9 cellular contexts compared by ENCODE assay signal in the genomic region with DNA sequence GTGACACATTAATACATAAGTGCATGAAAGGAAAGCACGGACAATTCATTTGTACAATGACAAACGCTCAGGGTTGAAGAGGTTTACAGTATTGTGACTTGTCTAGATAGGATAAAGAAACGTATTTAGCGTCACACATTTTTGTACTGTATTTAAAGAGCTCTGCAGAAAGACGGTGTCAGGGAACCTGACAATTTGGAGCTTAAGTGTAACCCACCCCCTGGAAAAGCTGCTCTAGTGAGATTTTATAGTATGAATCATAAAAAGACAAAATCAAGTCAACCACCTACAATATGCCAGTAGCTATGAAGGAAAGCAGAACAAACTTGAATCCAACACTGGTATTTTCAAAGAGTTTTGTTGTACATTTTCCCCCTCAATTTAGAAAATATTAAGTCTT. TPM values are rescaled to one million over a fixed set of nuclear protein-coding genes. Genes with fewer than 3 reads are reported as not detected.
DNase-seq lines count a peak whose midpoint lies in the region; ATAC-seq and TF ChIP-seq lines count a peak whose summit lies in the region.
"Had no signal": no experiment of that assay in that cellular context is flagged by ENCODE, and none has a peak within 500 bp of the region (broad histone marks: within the 10 kb centered on the region; RNA-seq: fewer than 3 reads in every experiment).

No MANE protein-coding gene starts in this region.

- H3K27ac ChIP-seq in right atrium auricular region, result peak overlapping the region; percentile 1 to 46
- peak overlapping the region in 1 of 2 donors; percentile 6 for H3K27ac ChIP-seq in ascending aorta
- peak overlapping the region; percentile 2 for H3K27ac ChIP-seq in vagina

- H3K4me3 ChIP-seq in right atrium auricular region, result peak overlapping the region in 1 of 2 donors; percentile 21
- peak overlapping the region; percentile 99 for H3K4me3 ChIP-seq in ascending aorta
- H3K4me3 ChIP-seq in vagina, result no peak overlapping the region

- TF ChIP-seq CTCF in right atrium auricular region (IDR thresholded peaks at IDR 0.05), result no peak
- no peak for TF ChIP-seq CTCF in ascending aorta (IDR thresholded peaks at IDR 0.05)
- no peak for TF ChIP-seq CTCF in vagina (IDR thresholded peaks at IDR 0.05)

- H3K4me1 ChIP-seq in right atrium auricular region, result peaks cover 0 to 84% of the 10 kb centered on the region in 2 donors
- H3K4me1 ChIP-seq in ascending aorta, result peaks cover 16 to 46% of the 10 kb centered on the region in 2 donors
- peaks cover 82% of the 10 kb centered on the region for H3K4me1 ChIP-seq in vagina

- TF ChIP-seq POLR2A in vagina (IDR thresholded peaks at IDR 0.05), result no peak

- H3K9me3 ChIP-seq in right atrium auricular region (no peaks in the 10 kb centered on the region), ascending aorta (no peaks in the 10 kb centered on the region), vagina (no peaks in the 10 kb centered on the region)
- H3K9me3 ChIP-seq: uterus had no signal

- H3K27me3 ChIP-seq in right atrium auricular region, result no peaks in the 10 kb centered on the region
- no peaks in the 10 kb centered on the region for H3K27me3 ChIP-seq in ascending aorta
- no peaks in the 10 kb centered on the region for H3K27me3 ChIP-seq in vagina
- H3K27me3 ChIP-seq: uterus had no signal

- intact Hi-C loops in Right ventricle myocardium inferior (cut with DNase I) (loop anchor here (10.0 kb wide), 1 partner anchor 197 kb away; no protein-coding TSS in a partner anchor), ascending aorta (cut with DNase I) (loop anchor here (10.0 kb wide), 2 partner anchors 853 to 1003 kb away; a partner anchor contains a TSS), vagina (cut with DNase I) (no loop called here)

- in situ Hi-C loops in G401 (cut with HindIII; ENCODE audit: low sequenced_read_pairs), result no loop called here

- H3K36me3 ChIP-seq in right atrium auricular region (peaks cover 7% of the 10 kb centered on the region), ascending aorta (peaks cover 0 to 8% of the 10 kb centered on the region in 2 donors), vagina (no peaks in the 10 kb centered on the region)
- H3K36me3 ChIP-seq: uterus had no signal

- DNase-seq in right atrium auricular region (ENCODE audit: low spot score), result no peak
- no peak for DNase-seq in Right ventricle myocardium inferior (ENCODE audit: missing footprints)
- no peak for DNase-seq in ascending aorta (ENCODE audit: low spot score in 2 of 2)
- DNase-seq in medulla oblongata (ENCODE audit: extremely low spot score), result peak; percentile 31
- DNase-seq in vagina (ENCODE audit: extremely low spot score in 2 of 2), result no peak
- no peak for DNase-seq in HCEC 1CT
- no peak for DNase-seq in G401 (ENCODE audit: low spot score)
- DNase-seq: uterus had no signal

- ATAC-seq in Right ventricle myocardium inferior (no peak), GM18867 (IDR thresholded peaks at IDR 0.05; ENCODE audit: unreplicated experiment) (no peak)

RNA-seq across cellular contexts. Expression of a gene that starts 5.6 kb away (rescaled TPM):
- total RNA-seq in right atrium auricular region, result 100 to 1,000 TPM; 144 to 163 TPM
- 44.2 TPM for total RNA-seq in Right ventricle myocardium inferior
- 138 TPM for total RNA-seq in ascending aorta
- total RNA-seq in vagina, result 145 TPM
- total RNA-seq in G401 (2014; rRNA removed; shearing (Covaris generic)), result 176 and 232 TPM in 2 replicates

Comparison
In these comparisons a context has a peak if more than half of its experiments do, and no peak if none do; other contexts are left out.
1. H3K4me3 ChIP-seq: peak in ascending aorta (2 of 2); none in vagina (0 of 2).